ENCODE assay signal across 9 cellular contexts in the genomic region with DNA sequence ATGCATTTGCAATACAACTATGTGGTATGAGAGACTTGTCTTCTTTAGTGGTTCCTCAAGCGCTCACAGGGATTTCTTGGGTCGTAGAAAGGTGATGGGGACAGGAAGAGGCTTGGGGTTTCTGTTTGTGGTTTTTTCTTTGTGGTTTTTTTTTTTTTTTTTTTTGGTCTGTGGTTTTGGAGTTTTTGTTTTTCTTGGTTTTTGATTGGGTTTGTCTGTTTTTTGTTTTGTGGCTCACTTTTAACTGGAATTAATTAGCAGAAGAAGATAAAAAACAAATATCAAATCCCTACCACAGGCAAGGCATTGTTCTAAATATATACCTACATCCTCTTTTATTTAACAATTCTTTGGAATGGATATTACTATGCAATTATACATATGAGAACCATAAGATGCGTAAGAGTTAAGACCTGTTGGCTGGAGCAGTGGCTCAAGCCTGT. TPM values are rescaled to one million over a fixed set of nuclear protein-coding genes. Genes with fewer than 3 reads are reported as not detected.
A peak's percentile ranks its signal among the peaks of the same experiment; 100 is the strongest.
DNase-seq lines count a peak whose midpoint lies in the region; ATAC-seq and TF ChIP-seq lines count a peak whose summit lies in the region.
"Had no signal": no experiment of that assay in that cellular context is flagged by ENCODE, and none has a peak within 500 bp of the region (broad histone marks: within the 10 kb centered on the region; RNA-seq: fewer than 3 reads in every experiment).

No MANE protein-coding gene starts in this region.

- no peak overlapping the region for H3K4me3 ChIP-seq in fibroblast of the aortic adventitia (ENCODE audit: low read depth, low read length)
- H3K4me3 ChIP-seq in left ventricle myocardium inferior: no peak overlapping the region
- no peak overlapping the region for H3K4me3 ChIP-seq in dorsolateral prefrontal cortex

- peaks cover 12% of the 10 kb centered on the region for H3K4me1 ChIP-seq in left ventricle myocardium inferior

- TF ChIP-seq CTCF in fibroblast of the aortic adventitia (IDR thresholded peaks at IDR 0.05; ENCODE audit: insufficient read depth, low read length): no peak
- no peak for TF ChIP-seq CTCF in left ventricle myocardium inferior (IDR thresholded peaks at IDR 0.05; ENCODE audit: borderline replicate concordance)
- no peak for TF ChIP-seq CTCF in dorsolateral prefrontal cortex (IDR thresholded peaks at IDR 0.05 in 54 of 56, conservative IDR thresholded peaks at IDR 0.05 in 2 of 56; ENCODE audit: low read depth in 1 of 56, partially characterized antibody in 56 of 56)

- no peak for ATAC-seq in Right ventricle myocardium inferior

- intact Hi-C loops in left ventricle myocardium inferior (cut with micrococcal nuclease) (no loop called here), dorsolateral prefrontal cortex (cut with DNase I) (no loop called here), Right ventricle myocardium inferior (cut with DNase I) (no loop called here)

- no peaks in the 10 kb centered on the region for H3K27me3 ChIP-seq in left ventricle myocardium inferior (ENCODE audit: low read depth)
- H3K27me3 ChIP-seq in dorsolateral prefrontal cortex: no peaks in the 10 kb centered on the region

- no peaks in the 10 kb centered on the region for H3K36me3 ChIP-seq in left ventricle myocardium inferior

- H3K9me3 ChIP-seq in left ventricle myocardium inferior (replicated peaks): peaks cover 7% of the 10 kb centered on the region

- H3K27ac ChIP-seq in left ventricle myocardium inferior (replicated peaks) (no peak overlapping the region), dorsolateral prefrontal cortex (no peak overlapping the region)

- peak; percentile 12 for DNase-seq in COLO829 (ENCODE audit: low spot score)
- DNase-seq in HCEC 1CT: peak; percentile 64
- peak; percentile 56 for DNase-seq in SW480 (ENCODE audit: low spot score)
- peak; percentile 21 for DNase-seq in fibroblast of the aortic adventitia (ENCODE audit: low read depth)
- no peak for DNase-seq in left ventricle myocardium inferior
- DNase-seq in dorsolateral prefrontal cortex: no peak
- DNase-seq in NCI-H748 treated with DMSO at 0.1 percent for 48 hours (lab: John Stamatoyannopoulos, UW): no peak
- DNase-seq in Right ventricle myocardium inferior (ENCODE audit: missing footprints): no peak
- DNase-seq: NCI-H82 had no signal

RNA-seq across cellular contexts. Expression of gene TTC28, which starts 5.5 kb away (rescaled TPM):
- 37.5 and 55.8 TPM in 2 replicates for total RNA-seq in fibroblast of the aortic adventitia (ENCODE audit: low replicate concordance)
- 16.4 TPM for total RNA-seq in left ventricle myocardium inferior
- total RNA-seq in dorsolateral prefrontal cortex: 10 to 100 TPM; 23.0 to 61.1 (median 38.7) TPM
- total RNA-seq in Right ventricle myocardium inferior: 10.4 TPM

Comparison
In these comparisons a context has a peak if more than half of its experiments do, and no peak if none do; other contexts are left out.
1. DNase-seq: peak in COLO829 (single experiment), HCEC 1CT (single experiment), SW480 (single experiment) and fibroblast of the aortic adventitia (single experiment); none in left ventricle myocardium inferior (single experiment), dorsolateral prefrontal cortex (0 of 10), NCI-H748 treated with DMSO at 0.1 percent for 48 hours (single experiment) and Right ventricle myocardium inferior (single experiment).